ENCODE assay signal across 17 cellular contexts in genomic region chr20:53337419-53338101, GRCh38.
DNase-seq lines count a peak whose midpoint lies in the region; ATAC-seq and TF ChIP-seq lines count a peak whose summit lies in the region.
"Had no signal": no experiment of that assay in that cellular context is flagged by ENCODE, and none has a peak within 500 bp of the region (broad histone marks: within the 10 kb centered on the region; RNA-seq: fewer than 3 reads in every experiment).

No MANE protein-coding gene starts in this region.

- H3K36me3 Mint-ChIP-seq in stimulated activated effector memory CD8-positive, alpha-beta T cell treated with anti-CD3 and anti-CD28 coated beads, Interleukin-12 subunit alpha, Interleukin-12 subunit beta, amount 100 ng/mL, for 72 hours, result no peaks in the 10 kb centered on the region

- no peak overlapping the region for H3K27ac Mint-ChIP-seq in stimulated activated effector memory CD8-positive, alpha-beta T cell treated with anti-CD3 and anti-CD28 coated beads, Interleukin-12 subunit alpha, Interleukin-12 subunit beta, amount 100 ng/mL, for 72 hours
- H3K27ac Mint-ChIP-seq: B cell; CD4-positive, alpha-beta T cell had no signal

- peak overlapping the region; percentile 23 for H3K4me3 ChIP-seq in endocrine pancreas (ENCODE audit: control insufficient read depth, insufficient read depth, low read length)
- no peak overlapping the region for H3K4me3 ChIP-seq in trophoblast cell (ENCODE audit: low read depth, low read length)
- H3K4me3 ChIP-seq in tibial nerve, result no peak overlapping the region

- H3K23ac ChIP-seq in trophoblast cell (ENCODE audit: low read length), result no peak overlapping the region

- H4K91ac ChIP-seq in trophoblast cell (ENCODE audit: low read depth, low read length), result no peak overlapping the region

- no peak overlapping the region for H3K4me2 ChIP-seq in trophoblast cell (ENCODE audit: low read length)

- peak; percentile 71 for ATAC-seq in left colon
- ATAC-seq in stimulated activated effector memory CD8-positive, alpha-beta T cell treated with anti-CD3 and anti-CD28 coated beads, Interleukin-12 subunit alpha, Interleukin-12 subunit beta, amount 100 ng/mL, for 72 hours, result no peak
- ATAC-seq: Right ventricle myocardium inferior had no signal

- no peak for TF ChIP-seq CTCF in tibial nerve (IDR thresholded peaks at IDR 0.05)

- H3K79me2 ChIP-seq in trophoblast cell (ENCODE audit: control insufficient read depth, insufficient read depth, low read length, poor library complexity), result no peaks in the 10 kb centered on the region

- DNase-seq in left colon, result no peak
- DNase-seq in trophoblast cell, result peak; percentile 55 to 84
- no peak for DNase-seq in tibial nerve (ENCODE audit: low spot score in 2 of 2)
- no peak for DNase-seq in stimulated activated effector memory CD8-positive, alpha-beta T cell treated with anti-CD3 and anti-CD28 coated beads, Interleukin-12 subunit alpha, Interleukin-12 subunit beta, amount 100 ng/mL, for 72 hours (ENCODE audit: low spot score in 2 of 2)
- DNase-seq in AG20443 (ENCODE audit: low spot score), result no peak
- no peak for DNase-seq in activated CD4-positive, alpha-beta T cell treated with anti-CD3 and anti-CD28 coated beads, Interleukin-2, amount 50 U/mL, for 48 hours
- DNase-seq: CD4-positive, alpha-beta T cell; Kasumi-1; MM.1S; NCI-H1105; NCI-H1694; NCI-H2107; NCI-H2227 treated with DMSO at 0.1 percent for 48 hours; NCI-H524 treated with DMSO at 0.1 percent for 48 hours had no signal

- H4K8ac ChIP-seq in trophoblast cell (ENCODE audit: low read depth, low read length), result no peak overlapping the region

- H2BK120ac ChIP-seq in trophoblast cell (ENCODE audit: insufficient read depth, low read length, poor library complexity), result no peak overlapping the region

- TF ChIP-seq EP300 in tibial nerve (IDR thresholded peaks at IDR 0.05), result no peak

- H3K27ac ChIP-seq in trophoblast cell (ENCODE audit: low read depth, low read length) (no peak overlapping the region), tibial nerve (no peak overlapping the region)

- H3K27me3 ChIP-seq in endocrine pancreas (ENCODE audit: control insufficient read depth, insufficient read depth, low read length) (no peaks in the 10 kb centered on the region), trophoblast cell (ENCODE audit: insufficient read depth, low read length) (no peaks in the 10 kb centered on the region), tibial nerve (no peaks in the 10 kb centered on the region)

- peaks cover 5% of the 10 kb centered on the region for H3K79me1 ChIP-seq in trophoblast cell (ENCODE audit: low read length)

- no peak overlapping the region for H3K4ac ChIP-seq in trophoblast cell (ENCODE audit: low read depth, low read length)

- H3K9me3 ChIP-seq in endocrine pancreas (ENCODE audit: control insufficient read depth, low read length), result no peaks in the 10 kb centered on the region
- H3K9me3 ChIP-seq in trophoblast cell (ENCODE audit: insufficient read depth, low read depth, low read length), result no peaks in the 10 kb centered on the region
- H3K9me3 ChIP-seq in tibial nerve, result no peaks in the 10 kb centered on the region

- no peak overlapping the region for H3K18ac ChIP-seq in trophoblast cell (ENCODE audit: low read length)

- H3K4me1 ChIP-seq in endocrine pancreas (ENCODE audit: control insufficient read depth, insufficient read depth, low read length) (peaks cover 4% of the 10 kb centered on the region), trophoblast cell (ENCODE audit: control insufficient read depth in 1 of 2, insufficient read depth in 2 of 2, low read length in 2 of 2) (peaks cover 3 to 6% of the 10 kb centered on the region in 2 experiments), tibial nerve (no peaks in the 10 kb centered on the region)

- H2AFZ ChIP-seq in trophoblast cell (ENCODE audit: insufficient read depth, low read length, poor library complexity), result no peak overlapping the region

- WGBS in trophoblast cell (ENCODE audit: extremely low coverage, insufficient coverage, insufficient read length), result no CpG with 5 or more reads among the region's 8 CpGs
- WGBS in tibial nerve, 2 donors, result 68 to 71% methylated on average over 8 of the region's 8 CpGs

- H3K9ac ChIP-seq in endocrine pancreas (ENCODE audit: control insufficient read depth, insufficient read depth, low read length) (no peak overlapping the region), trophoblast cell (ENCODE audit: low read length) (no peak overlapping the region)

- no peak for TF ChIP-seq POLR2A in tibial nerve (IDR thresholded peaks at IDR 0.05)

- no peak overlapping the region for H3K4me3 Mint-ChIP-seq in stimulated activated effector memory CD8-positive, alpha-beta T cell treated with anti-CD3 and anti-CD28 coated beads, Interleukin-12 subunit alpha, Interleukin-12 subunit beta, amount 100 ng/mL, for 72 hours
- H3K4me3 Mint-ChIP-seq: B cell; CD4-positive, alpha-beta T cell had no signal

- intact Hi-C loops in left colon (cut with DNase I, micrococcal nuclease), result no loop called here

- H2BK12ac ChIP-seq in trophoblast cell (ENCODE audit: low read length), result no peak overlapping the region

- H4K12ac ChIP-seq in trophoblast cell (ENCODE audit: low read depth, low read length), result no peak overlapping the region

- H2AK5ac ChIP-seq in trophoblast cell (ENCODE audit: low read length), result no peak overlapping the region

- no peaks in the 10 kb centered on the region for H3K9me3 Mint-ChIP-seq in stimulated activated effector memory CD8-positive, alpha-beta T cell treated with anti-CD3 and anti-CD28 coated beads, Interleukin-12 subunit alpha, Interleukin-12 subunit beta, amount 100 ng/mL, for 72 hours
- H3K9me3 Mint-ChIP-seq: CD4-positive, alpha-beta T cell had no signal

- H3K36me3 ChIP-seq in endocrine pancreas (ENCODE audit: control insufficient read depth, insufficient read depth, low read length), result no peaks in the 10 kb centered on the region
- H3K36me3 ChIP-seq in trophoblast cell (ENCODE audit: control insufficient read depth in 1 of 2, insufficient read depth in 2 of 2, low read length in 2 of 2), result no peaks in the 10 kb centered on the region
- no peaks in the 10 kb centered on the region for H3K36me3 ChIP-seq in tibial nerve

- no peak overlapping the region for H3K14ac ChIP-seq in trophoblast cell (ENCODE audit: low read length)

- no peak overlapping the region for H2BK5ac ChIP-seq in trophoblast cell (ENCODE audit: low read depth, low read length, poor library complexity)

- H3K4me1 Mint-ChIP-seq in stimulated activated effector memory CD8-positive, alpha-beta T cell treated with anti-CD3 and anti-CD28 coated beads, Interleukin-12 subunit alpha, Interleukin-12 subunit beta, amount 100 ng/mL, for 72 hours, result no peaks in the 10 kb centered on the region
- H3K4me1 Mint-ChIP-seq: B cell had no signal

Comparison
In these comparisons a context has a peak if more than half of its experiments do, and no peak if none do; other contexts are left out.
1. DNase-seq: peak in trophoblast cell (2 of 2); none in left colon (0 of 2), tibial nerve (0 of 2), stimulated activated effector memory CD8-positive, alpha-beta T cell treated with anti-CD3 and anti-CD28 coated beads, Interleukin-12 subunit alpha, Interleukin-12 subunit beta, amount 100 ng/mL, for 72 hours (0 of 2), AG20443 (single experiment) and activated CD4-positive, alpha-beta T cell treated with anti-CD3 and anti-CD28 coated beads, Interleukin-2, amount 50 U/mL, for 48 hours (0 of 2).